In the genomic region with DNA sequence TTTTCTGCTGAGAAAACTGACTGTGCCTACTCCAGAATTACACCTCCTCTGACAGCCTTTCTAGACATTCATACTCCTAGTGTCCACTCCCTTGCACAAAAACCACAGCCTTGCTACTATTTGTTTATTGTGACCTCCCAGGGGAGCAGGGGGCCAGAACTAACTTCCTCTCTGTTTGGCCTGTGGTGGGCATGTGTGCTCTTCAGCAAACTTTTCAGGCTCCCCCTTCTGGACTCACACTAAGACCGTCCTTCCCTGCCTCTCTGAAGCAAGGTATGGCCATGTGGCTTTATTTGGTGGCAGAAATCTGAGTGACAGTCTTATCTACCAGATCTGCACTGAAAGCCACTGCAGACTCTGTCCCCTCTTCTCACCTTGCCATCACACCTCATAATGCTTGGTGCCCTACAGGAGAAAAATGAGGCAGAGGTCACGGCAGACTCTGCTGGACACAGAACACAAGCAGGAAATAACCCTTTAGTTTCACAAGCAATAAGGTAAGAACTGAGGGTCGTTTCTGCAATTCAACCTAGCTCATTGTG, we compare ENCODE assay signal across 21 cellular contexts. TPM values are rescaled to one million over a fixed set of nuclear protein-coding genes. Genes with fewer than 3 reads are reported as not detected.
DNase-seq lines count a peak whose midpoint lies in the region; ATAC-seq, FAIRE-seq and TF ChIP-seq lines count a peak whose summit lies in the region.
"Had no signal": no experiment of that assay in that cellular context is flagged by ENCODE, and none has a peak within 500 bp of the region (broad histone marks: within the 10 kb centered on the region; RNA-seq: fewer than 3 reads in every experiment).

No MANE protein-coding gene starts in this region.

- POLR2A ChIA-PET in HepG2 (lab: Yijun Ruan, JAX) (no interaction called here), Panc1 (lab: Charles Lee) (no interaction called here)

- peak; percentile 79 for TF ChIP-seq RAD21 in HepG2 (CRISPR knock-in tag; IDR thresholded peaks at IDR 0.05)

- H3K4me2 ChIP-seq in HepG2 (ENCODE audit: low read depth, low read length): peak overlapping the region; percentile 66

- H3K79me2 ChIP-seq in HepG2 (ENCODE audit: insufficient read depth, low read length): peaks cover 46% of the 10 kb centered on the region

- H3K27ac ChIP-seq in HepG2 (ENCODE audit: extremely low read length, insufficient read depth, low read length) (peak overlapping the region; percentile 68), right lobe of liver (no peak overlapping the region), Panc1 (ENCODE audit: low read length) (no peak overlapping the region)
- H3K27ac ChIP-seq: adrenal gland, C4-2B, heart right ventricle had no signal

- H3K27me3 ChIP-seq in HepG2 (ENCODE audit: control insufficient read depth in 1 of 2, insufficient read depth in 2 of 2, low read length in 2 of 2) (no peaks in the 10 kb centered on the region), right lobe of liver (no peaks in the 10 kb centered on the region), Panc1 (ENCODE audit: control insufficient read depth, insufficient read depth, low read length) (no peaks in the 10 kb centered on the region)
- H3K27me3 ChIP-seq: adrenal gland had no signal

- H3K9me3 ChIP-seq in HepG2 (ENCODE audit: low read length): peaks cover 8% of the 10 kb centered on the region
- H3K9me3 ChIP-seq in right lobe of liver: no peaks in the 10 kb centered on the region
- peaks cover 4% of the 10 kb centered on the region; the same call in 1 of the 2 replicates for H3K9me3 ChIP-seq in Panc1 (ENCODE audit: control insufficient read depth, insufficient read depth, low read depth, low read length)

- H3K4me1 ChIP-seq in HepG2 (ENCODE audit: insufficient read depth, low read length) (peaks cover 46% of the 10 kb centered on the region), right lobe of liver (no peaks in the 10 kb centered on the region), Panc1 (ENCODE audit: control insufficient read depth, insufficient read depth, low read length) (peaks cover 25% of the 10 kb centered on the region)

- intact Hi-C loops in HepG2 (cut with micrococcal nuclease; ENCODE audit: unreplicated experiment) (loop anchor here (1.0 kb wide), 1 partner anchor 23 kb away; no protein-coding TSS in a partner anchor), right lobe of liver (cut with DNase I) (no loop called here), Panc1 (cut with micrococcal nuclease; ENCODE audit: unreplicated experiment) (no loop called here), natural killer cell (cut with micrococcal nuclease) (no loop called here)

- BruUV-seq in HepG2 (replicated peaks; lab: Mats Ljungman, UMichigan): no TSS peak
- BruUV-seq in Panc1 (replicated peaks; lab: Mats Ljungman, UMichigan): no TSS peak

- peaks cover 0 to 8% of the 10 kb centered on the region in 2 donors for H3K4me1 Mint-ChIP-seq in natural killer cell

- H3K9ac ChIP-seq in HepG2 (ENCODE audit: insufficient read depth, low read depth, low read length): peak overlapping the region; percentile 15; the same call in 1 of the 2 replicates

- peak; percentile 88 for DNase-seq in HepG2 (ENCODE audit: low spot score)
- DNase-seq in right lobe of liver: no peak
- DNase-seq in Panc1 (ENCODE audit: low read depth, low spot score): no peak
- no peak for DNase-seq in fibroblast of villous mesenchyme (ENCODE audit: low read depth)
- no peak for DNase-seq in G401 (ENCODE audit: low spot score)
- no peak for DNase-seq in NK-92 treated with Interleukin-12 subunit alpha and Interleukin-12 subunit beta, amount 100 ng/mL, for 24 hours (lab: John Stamatoyannopoulos, UW)
- no peak for DNase-seq in natural killer cell
- no peak for DNase-seq in Kasumi-1 (lab: John Stamatoyannopoulos, UW)
- DNase-seq: activated CD4-positive, alpha-beta T cell treated with anti-CD3 and anti-CD28 coated beads, Interleukin-2, amount 10 ng/mL, durations not matched to agents 7 days and 5 days; activated effector memory CD4-positive, alpha-beta T cell treated with anti-CD3 and anti-CD28 coated beads, Interleukin-2, amount 50 U/mL, for 16 hours; adrenal gland; dermis blood vessel endothelial cell; heart right ventricle; KBM-7; NCI-H1092; NCI-H2081; NCI-H446; stimulated activated CD4-positive, alpha-beta T cell treated with anti-CD3 and anti-CD28 coated beads, Interleukin-12 subunit alpha, Interleukin-12 subunit beta, amount 100 ng/mL, for 4 hours had no signal

- TF ChIP-seq CTCF in HepG2 (CRISPR knock-in tag; IDR thresholded peaks at IDR 0.05) (peak; percentile 79), right lobe of liver (IDR thresholded peaks at IDR 0.05) (no peak), Panc1 (IDR thresholded peaks at IDR 0.05) (0 out of 2 replicates have a peak, but pooled peaks have one; percentile 6), fibroblast of villous mesenchyme (IDR thresholded peaks at IDR 0.05; ENCODE audit: insufficient read depth, low read depth, low read length) (peak; percentile 2), natural killer cell (IDR thresholded peaks at IDR 0.05) (no peak)

- no peaks in the 10 kb centered on the region for H3K9me3 Mint-ChIP-seq in natural killer cell
- H3K9me3 Mint-ChIP-seq: activated CD4-positive, alpha-beta T cell treated with anti-CD3 and anti-CD28 coated beads, Interleukin-2, amount 10 ng/mL, durations not matched to agents 7 days and 5 days had no signal

- TF ChIP-seq POLR2A in HepG2 (IDR thresholded peaks at IDR 0.05; ENCODE audit: insufficient read depth in 1 of 2, low read depth in 2 of 2, low read length in 2 of 2): no peak
- no peak for TF ChIP-seq POLR2A in right lobe of liver (IDR thresholded peaks at IDR 0.05)

- CTCF ChIA-PET in HepG2 (lab: Yijun Ruan, JAX; ENCODE audit: low intra/inter-chr PET ratio, low total read pairs): interaction anchor here (1.9 kb wide), 1 partner anchor 23 kb away, joined by 18 read pairs; no protein-coding TSS in a partner anchor
- CTCF ChIA-PET in Panc1 (lab: Charles Lee): no interaction called here

- no peak overlapping the region for H2AFZ ChIP-seq in HepG2 (ENCODE audit: low read length)

- TF ChIP-seq EP300 in HepG2 (IDR thresholded peaks at IDR 0.05; ENCODE audit: low read depth in 2 of 2, low read length in 2 of 2) (peak in 1 of 2 experiments; percentile 57; a peak in 2 of 4 replicates), HepG2 (CRISPR knock-in tag; IDR thresholded peaks at IDR 0.05; ENCODE audit: borderline replicate concordance) (peak; percentile 21; the same call in 1 of the 2 replicates)

- H3K36me3 ChIP-seq in HepG2 (replicated peaks in 1 of 2; ENCODE audit: control insufficient read depth in 1 of 2, insufficient read depth in 2 of 2, low read length in 2 of 2) (peaks cover 4 to 30% of the 10 kb centered on the region in 2 experiments; a peak in 4 of 5 replicates), right lobe of liver (peaks cover 0 to 3% (median 1%) of the 10 kb centered on the region in 4 donors), Panc1 (ENCODE audit: control insufficient read depth, insufficient read depth, low read length) (peaks cover 6% of the 10 kb centered on the region)

- H3K4me3 ChIP-seq in HepG2 (replicated peaks in 1 of 3; ENCODE audit: insufficient read depth in 1 of 3, low read depth in 2 of 3, low read length in 3 of 3): no peak overlapping the region
- no peak overlapping the region for H3K4me3 ChIP-seq in right lobe of liver
- no peak overlapping the region for H3K4me3 ChIP-seq in Panc1 (ENCODE audit: low read depth in 2 of 2, low read length in 2 of 2)
- H3K4me3 ChIP-seq in fibroblast of villous mesenchyme (ENCODE audit: low read depth, low read length): no peak overlapping the region
- H3K4me3 ChIP-seq: adrenal gland, heart right ventricle had no signal

- 14% methylated on average over 3 of the region's 3 CpGs for WGBS in HepG2 (ENCODE audit: low lambda C conversion rate)
- WGBS in right lobe of liver (ENCODE audit: insufficient coverage, low coverage, low lambda C conversion rate, missing lambda C conversion rate): 39% methylated on average over 3 of the region's 3 CpGs

- peaks cover 23 to 56% of the 10 kb centered on the region in 2 donors for H3K27me3 Mint-ChIP-seq in natural killer cell (ENCODE audit: low read depth in 2 of 2)

- H3K4me3 Mint-ChIP-seq in natural killer cell: no peak overlapping the region
- H3K4me3 Mint-ChIP-seq: activated CD4-positive, alpha-beta T cell treated with anti-CD3 and anti-CD28 coated beads, Interleukin-2, amount 10 ng/mL, durations not matched to agents 7 days and 5 days had no signal

- ATAC-seq in HepG2 (peak; percentile 98), right lobe of liver (no peak), Panc1 (no peak), natural killer cell (no peak)

- H3K36me3 Mint-ChIP-seq in natural killer cell: no peaks in the 10 kb centered on the region

- H4K20me1 ChIP-seq in HepG2 (ENCODE audit: insufficient read depth, low read length): no peaks in the 10 kb centered on the region

- peak; percentile 88 for FAIRE-seq in HepG2 (lab: Jason Lieb, UNC)
- FAIRE-seq: bronchial epithelial cell, G401.6 had no signal

- in situ Hi-C loops in HepG2 (cut with HindIII; ENCODE audit: extremely low pct_ligation_motif_present, low pct_unique_long_range_greater_than_20kb) (no loop called here), Panc1 (cut with HindIII; ENCODE audit: low pct_unique_long_range_greater_than_20kb, low sequenced_read_pairs) (no loop called here), G401 (cut with HindIII; ENCODE audit: low sequenced_read_pairs) (no loop called here)

- no peak overlapping the region for H3K27ac Mint-ChIP-seq in natural killer cell
- H3K27ac Mint-ChIP-seq: activated CD4-positive, alpha-beta T cell treated with anti-CD3 and anti-CD28 coated beads, Interleukin-2, amount 10 ng/mL, durations not matched to agents 7 days and 5 days had no signal

RNA-seq across cellular contexts. Expression of gene LIFR, which starts 28.2 kb away (rescaled TPM):
- total RNA-seq in HepG2 (2016; rRNA removed; fragmentation: Illumina TruSeq; extraction: Trizol): 20.1 and 25.2 TPM in 2 replicates
- total RNA-seq in HepG2 (2016; cell fraction: cytosol; rRNA removed; fragmentation: Illumina TruSeq; extraction: Trizol; ENCODE audit: low read depth): 58.4 and 67.4 TPM in 2 replicates
- total RNA-seq in HepG2 (2016; cell fraction: insoluble cytoplasmic fraction; rRNA removed; fragmentation: Illumina TruSeq; extraction: Trizol): 20.0 and 23.0 TPM in 2 replicates
- 31.5 and 38.0 TPM in 2 replicates for total RNA-seq in HepG2 (2016; cell fraction: membrane; rRNA removed; fragmentation: Illumina TruSeq; extraction: Trizol)
- total RNA-seq in HepG2 (2016; cell fraction: nucleus; rRNA removed; fragmentation: Illumina TruSeq; extraction: Trizol): 39.8 and 44.4 TPM in 2 replicates
- 5.0 and 6.3 TPM in 2 replicates for polyA plus RNA-seq in HepG2 (2011; rRNA removed)
- 1.9 and 3.2 TPM in 2 replicates for polyA plus RNA-seq in HepG2 (2011; cell fraction: cytosol; rRNA removed)
- 6.5 and 8.0 TPM in 2 replicates for polyA plus RNA-seq in HepG2 (2011; cell fraction: nucleus; rRNA removed)
- polyA plus RNA-seq in HepG2 (2012): 7.6 and 12.3 TPM in 2 replicates
- 0.20 and 0.28 TPM in 2 replicates for polyA plus RNA-seq in HepG2 (2016; cell fraction: cytosol; fragmentation: Illumina TruSeq; extraction: Trizol; ENCODE audit: low read depth)
- polyA plus RNA-seq in HepG2 (2016; cell fraction: insoluble cytoplasmic fraction; fragmentation: Illumina TruSeq; extraction: Trizol; ENCODE audit: low read depth): 6.5 and 7.1 TPM in 2 replicates
- 1.1 TPM in 2 replicates for polyA plus RNA-seq in HepG2 (2016; cell fraction: membrane; fragmentation: Illumina TruSeq; extraction: Trizol; ENCODE audit: low read depth)
- 19.2 and 20.0 TPM in 2 replicates for polyA plus RNA-seq in HepG2 (2016; cell fraction: nucleus; fragmentation: Illumina TruSeq; extraction: Trizol; ENCODE audit: insufficient read depth, low read depth)
- 15.0 and 54.2 TPM in 2 replicates for polyA minus RNA-seq in HepG2 (2011; rRNA and poly(A)+ RNA removed; ENCODE audit: low replicate concordance)
- polyA minus RNA-seq in HepG2 (2011; cell fraction: cytosol; rRNA and poly(A)+ RNA removed): 17.8 and 19.0 TPM in 2 replicates
- polyA minus RNA-seq in HepG2 (2011; cell fraction: nucleus; rRNA and poly(A)+ RNA removed): 63.7 and 65.9 TPM in 2 replicates
- total RNA-seq in right lobe of liver: 10 to 100 TPM; 14.3 to 52.1 (median 28.2) TPM
- total RNA-seq in Panc1 (2021; ENCODE audit: unreplicated experiment): 91.3 TPM
- polyA plus RNA-seq in Panc1 (2012; ENCODE audit: insufficient read length): 20.6 TPM
- total RNA-seq in fibroblast of villous mesenchyme: 30.3 and 40.2 TPM in 2 replicates
- 0.12 and 0.98 TPM in 2 replicates for total RNA-seq in G401 (2014; rRNA removed; shearing (Covaris generic))
- total RNA-seq in natural killer cell: not detected

Comparison
In these comparisons a context has a peak if more than half of its experiments do, and no peak if none do; other contexts are left out.
1. CTCF ChIP-seq: peak in HepG2 (single experiment), Panc1 (single experiment) and fibroblast of villous mesenchyme (single experiment); none in right lobe of liver (0 of 4) and natural killer cell (single experiment).